15 cellular contexts compared by ENCODE assay signal in the genomic region with DNA sequence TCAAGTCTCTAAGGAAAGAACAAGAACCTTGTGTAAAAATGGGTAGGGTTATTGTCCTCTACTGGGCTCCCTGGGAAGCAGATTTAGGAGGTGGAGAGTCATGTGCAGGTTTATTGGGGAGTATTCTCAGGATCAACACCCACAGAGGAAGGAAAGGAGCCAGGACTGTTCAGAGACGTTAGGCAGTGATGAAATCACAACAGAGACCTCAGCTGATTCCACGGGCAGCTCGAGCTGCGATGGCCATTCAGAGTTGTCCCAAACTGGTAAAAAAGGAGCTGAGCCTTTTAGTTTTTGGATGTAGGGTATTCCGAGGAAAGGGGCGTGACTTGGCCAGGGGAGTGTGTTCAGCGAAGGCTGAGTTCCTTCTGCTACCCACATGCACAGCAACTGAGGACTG.
A peak's percentile ranks its signal among the peaks of the same experiment; 100 is the strongest.
DNase-seq lines count a peak whose midpoint lies in the region; ATAC-seq and TF ChIP-seq lines count a peak whose summit lies in the region.
"Had no signal": no experiment of that assay in that cellular context is flagged by ENCODE, and none has a peak within 500 bp of the region (broad histone marks: within the 10 kb centered on the region; RNA-seq: fewer than 3 reads in every experiment).

No MANE protein-coding gene starts in this region.

- peak; percentile 53 for ATAC-seq in left ventricle myocardium superior
- no peak for ATAC-seq in GM19328 (IDR thresholded peaks at IDR 0.05; ENCODE audit: unreplicated experiment)
- no peak for ATAC-seq in upper lobe of right lung

- H3K4me1 ChIP-seq in right atrium auricular region, result no peaks in the 10 kb centered on the region
- peaks cover 6% of the 10 kb centered on the region for H3K4me1 ChIP-seq in adipocyte (ENCODE audit: control insufficient read depth, insufficient read depth, low read length)
- no peaks in the 10 kb centered on the region for H3K4me1 ChIP-seq in upper lobe of right lung
- H3K4me1 ChIP-seq: BE2C, HAP-1 had no signal

- no peak overlapping the region for H3K9ac ChIP-seq in adipocyte (ENCODE audit: low read length)

- TF ChIP-seq CTCF in right atrium auricular region (IDR thresholded peaks at IDR 0.05) (no peak), fibroblast of mammary gland (conservative IDR thresholded peaks at IDR 0.05; ENCODE audit: control insufficient read depth, insufficient read depth, low read depth, low read length) (no peak), upper lobe of right lung (IDR thresholded peaks at IDR 0.05) (no peak)

- H3K27ac ChIP-seq in right atrium auricular region, result no peak overlapping the region
- H3K27ac ChIP-seq in upper lobe of right lung, result no peak overlapping the region
- H3K27ac ChIP-seq: HL-60 had no signal

- no peak for DNase-seq in left ventricle myocardium superior
- no peak for DNase-seq in right atrium auricular region (ENCODE audit: low spot score)
- no peak for DNase-seq in adipocyte (ENCODE audit: low read depth)
- peak; percentile 32 for DNase-seq in fibroblast of mammary gland (ENCODE audit: low read depth)
- no peak for DNase-seq in pons (ENCODE audit: low spot score)
- no peak for DNase-seq in upper lobe of right lung
- DNase-seq: ACHN; BE2C; C1 segment of cervical spinal cord; CD4-positive, CD25-positive, alpha-beta regulatory T cell; CD8-positive, alpha-beta memory T cell; COR-L47 had no signal

- intact Hi-C loops in left ventricle myocardium superior (cut with micrococcal nuclease), result no loop called here
- intact Hi-C loops in upper lobe of right lung (cut with DNase I), result no loop called here

- no peaks in the 10 kb centered on the region for H3K27me3 ChIP-seq in right atrium auricular region
- no peaks in the 10 kb centered on the region for H3K27me3 ChIP-seq in adipocyte (replicated peaks; ENCODE audit: control insufficient read depth, insufficient read depth, low read length)
- H3K27me3 ChIP-seq in upper lobe of right lung, result no peaks in the 10 kb centered on the region
- H3K27me3 ChIP-seq: BE2C had no signal

- no peak overlapping the region for H3K4me3 ChIP-seq in right atrium auricular region
- H3K4me3 ChIP-seq in adipocyte (ENCODE audit: low read length), result peak overlapping the region; percentile 42
- no peak overlapping the region for H3K4me3 ChIP-seq in fibroblast of mammary gland (ENCODE audit: control insufficient read depth, low read depth, low read length)
- no peak overlapping the region for H3K4me3 ChIP-seq in upper lobe of right lung
- H3K4me3 ChIP-seq: HAP-1 had no signal

- H3K36me3 ChIP-seq in right atrium auricular region (no peaks in the 10 kb centered on the region), adipocyte (ENCODE audit: control insufficient read depth, insufficient read depth, low read length, severe bottlenecking) (no peaks in the 10 kb centered on the region), upper lobe of right lung (no peaks in the 10 kb centered on the region)
- H3K36me3 ChIP-seq: BE2C, HAP-1 had no signal

- H3K9me3 ChIP-seq in right atrium auricular region (no peaks in the 10 kb centered on the region), adipocyte (ENCODE audit: control insufficient read depth, low read length) (no peaks in the 10 kb centered on the region), upper lobe of right lung (no peaks in the 10 kb centered on the region)
- H3K9me3 ChIP-seq: BE2C, HAP-1 had no signal
